In the genomic region with DNA sequence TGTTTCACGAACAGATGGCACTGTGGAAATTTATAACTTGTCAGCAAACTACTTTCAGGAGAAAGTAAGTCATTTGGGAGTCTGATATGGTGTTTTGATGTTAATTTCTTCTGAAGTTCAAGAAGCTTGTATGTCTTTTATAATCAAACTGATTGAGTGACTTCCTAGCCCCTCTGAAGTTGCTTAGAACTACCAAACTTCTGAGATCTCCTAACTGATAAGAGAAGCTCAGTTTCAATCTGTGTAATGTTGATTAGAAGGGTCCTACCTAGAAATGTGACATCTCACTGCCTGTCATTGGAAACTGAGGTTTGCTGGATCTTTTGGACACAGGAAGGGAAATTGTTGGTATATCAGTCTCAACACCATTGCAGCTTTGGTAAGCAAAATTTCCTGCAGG, we compare ENCODE assay signal across 10 cellular contexts. TPM values are rescaled to one million over a fixed set of nuclear protein-coding genes. Genes with fewer than 3 reads are reported as not detected.
DNase-seq lines count a peak whose midpoint lies in the region; ATAC-seq lines count a peak whose summit lies in the region.
"Had no signal": no experiment of that assay in that cellular context is flagged by ENCODE, and none has a peak within 500 bp of the region (broad histone marks: within the 10 kb centered on the region; RNA-seq: fewer than 3 reads in every experiment).

No MANE protein-coding gene starts in this region.

- no peaks in the 10 kb centered on the region for H3K27me3 ChIP-seq in iPS-15b (ENCODE audit: control insufficient read depth, insufficient read depth, low read length)

- peak overlapping the region; percentile 96 for H3K4me3 Mint-ChIP-seq in activated CD4-positive, alpha-beta T cell treated with anti-CD3 and anti-CD28 coated beads, Interleukin-2, amount 10 ng/mL, durations not matched to agents 7 days and 5 days
- peak overlapping the region; percentile 94 for H3K4me3 Mint-ChIP-seq in activated CD8-positive, alpha-beta T cell treated with anti-CD3 and anti-CD28 coated beads, Interleukin-2, amount 10 ng/mL, durations not matched to agents 7 days and 5 days
- peak overlapping the region; percentile 97 for H3K4me3 Mint-ChIP-seq in stimulated activated naive CD8-positive, alpha-beta T cell treated with anti-CD3 and anti-CD28 coated beads, Interleukin-15, Interleukin-2, amounts not matched to agents 100 ng/mL and 50 ng/mL, for 24 hours

- POLR2A ChIA-PET in activated CD4-positive, alpha-beta T cell treated with anti-CD3 and anti-CD28 coated beads, Interleukin-2, amount 10 ng/mL, durations not matched to agents 7 days and 5 days (lab: Charles Lee), result no interaction called here
- POLR2A ChIA-PET in activated CD8-positive, alpha-beta T cell treated with anti-CD3 and anti-CD28 coated beads, Interleukin-2, amount 10 ng/mL, durations not matched to agents 7 days and 5 days (lab: Charles Lee), result interaction anchor here (0.6 to 1.9 kb wide), 5 partner anchors 12 to 290 kb away, joined by 3 to 8 read pairs (median 3); a partner anchor contains a TSS

- H3K27ac Mint-ChIP-seq in activated CD4-positive, alpha-beta T cell treated with anti-CD3 and anti-CD28 coated beads, Interleukin-2, amount 10 ng/mL, durations not matched to agents 7 days and 5 days, result peak overlapping the region; percentile 93
- peak overlapping the region; percentile 92 for H3K27ac Mint-ChIP-seq in activated CD8-positive, alpha-beta T cell treated with anti-CD3 and anti-CD28 coated beads, Interleukin-2, amount 10 ng/mL, durations not matched to agents 7 days and 5 days
- peak overlapping the region; percentile 94 for H3K27ac Mint-ChIP-seq in stimulated activated naive CD8-positive, alpha-beta T cell treated with anti-CD3 and anti-CD28 coated beads, Interleukin-15, Interleukin-2, amounts not matched to agents 100 ng/mL and 50 ng/mL, for 24 hours

- DNase-seq in activated CD4-positive, alpha-beta T cell treated with anti-CD3 and anti-CD28 coated beads, Interleukin-2, amount 10 ng/mL, durations not matched to agents 7 days and 5 days, result no peak
- DNase-seq in activated CD4-positive, alpha-beta T cell treated with anti-CD3 and anti-CD28 coated beads, Interleukin-2, amount 50 U/mL, for 4 hours, result no peak
- no peak for DNase-seq in activated CD8-positive, alpha-beta T cell treated with anti-CD3 and anti-CD28 coated beads, Interleukin-2, amount 10 ng/mL, durations not matched to agents 7 days and 5 days
- DNase-seq in NK-92 treated with Interleukin-12 subunit alpha and Interleukin-12 subunit beta, amount 100 ng/mL, for 24 hours (lab: John Stamatoyannopoulos, UW), result no peak
- DNase-seq in MV-4-11 (lab: John Stamatoyannopoulos, UW), result no peak
- DNase-seq: NCI-H1436 had no signal

- H3K9ac ChIP-seq in iPS-15b (ENCODE audit: low read depth, low read length), result no peak overlapping the region

- CTCF ChIA-PET in activated CD4-positive, alpha-beta T cell treated with anti-CD3 and anti-CD28 coated beads, Interleukin-2, amount 10 ng/mL, durations not matched to agents 7 days and 5 days (lab: Charles Lee), result interaction anchor here (0.6 to 2.5 kb wide), 5 partner anchors 10 to 205 kb away, joined by 3 to 11 read pairs (median 4); no protein-coding TSS in a partner anchor
- CTCF ChIA-PET in activated CD8-positive, alpha-beta T cell treated with anti-CD3 and anti-CD28 coated beads, Interleukin-2, amount 10 ng/mL, durations not matched to agents 7 days and 5 days (lab: Charles Lee), result interaction anchor here (0.6 to 2.4 kb wide), 10 partner anchors 10 to 613 kb away, joined by 3 to 15 read pairs (median 4); no protein-coding TSS in a partner anchor

- H3K9me3 Mint-ChIP-seq in activated CD4-positive, alpha-beta T cell treated with anti-CD3 and anti-CD28 coated beads, Interleukin-2, amount 10 ng/mL, durations not matched to agents 7 days and 5 days, result no peaks in the 10 kb centered on the region
- no peaks in the 10 kb centered on the region for H3K9me3 Mint-ChIP-seq in activated CD8-positive, alpha-beta T cell treated with anti-CD3 and anti-CD28 coated beads, Interleukin-2, amount 10 ng/mL, durations not matched to agents 7 days and 5 days (ENCODE audit: insufficient read depth)
- H3K9me3 Mint-ChIP-seq in stimulated activated naive CD8-positive, alpha-beta T cell treated with anti-CD3 and anti-CD28 coated beads, Interleukin-15, Interleukin-2, amounts not matched to agents 100 ng/mL and 50 ng/mL, for 24 hours, result no peaks in the 10 kb centered on the region
- H3K9me3 Mint-ChIP-seq: CD14-positive monocyte had no signal

- peaks cover 32% of the 10 kb centered on the region for H3K36me3 Mint-ChIP-seq in activated CD4-positive, alpha-beta T cell treated with anti-CD3 and anti-CD28 coated beads, Interleukin-2, amount 10 ng/mL, durations not matched to agents 7 days and 5 days (ENCODE audit: low read depth)
- H3K36me3 Mint-ChIP-seq in activated CD8-positive, alpha-beta T cell treated with anti-CD3 and anti-CD28 coated beads, Interleukin-2, amount 10 ng/mL, durations not matched to agents 7 days and 5 days (ENCODE audit: low read depth), result peaks cover 45% of the 10 kb centered on the region
- H3K36me3 Mint-ChIP-seq in stimulated activated naive CD8-positive, alpha-beta T cell treated with anti-CD3 and anti-CD28 coated beads, Interleukin-15, Interleukin-2, amounts not matched to agents 100 ng/mL and 50 ng/mL, for 24 hours (ENCODE audit: low read depth), result peaks cover 56% of the 10 kb centered on the region

- no peaks in the 10 kb centered on the region for H3K9me3 ChIP-seq in iPS-15b (ENCODE audit: control insufficient read depth, insufficient read depth, low read length)

- H3K4me1 ChIP-seq in iPS-15b (ENCODE audit: control insufficient read depth, insufficient read depth, low read length), result peaks cover 12% of the 10 kb centered on the region

- no peaks in the 10 kb centered on the region for H3K27me3 Mint-ChIP-seq in activated CD4-positive, alpha-beta T cell treated with anti-CD3 and anti-CD28 coated beads, Interleukin-2, amount 10 ng/mL, durations not matched to agents 7 days and 5 days
- no peaks in the 10 kb centered on the region for H3K27me3 Mint-ChIP-seq in activated CD8-positive, alpha-beta T cell treated with anti-CD3 and anti-CD28 coated beads, Interleukin-2, amount 10 ng/mL, durations not matched to agents 7 days and 5 days (ENCODE audit: low read depth)
- H3K27me3 Mint-ChIP-seq in stimulated activated naive CD8-positive, alpha-beta T cell treated with anti-CD3 and anti-CD28 coated beads, Interleukin-15, Interleukin-2, amounts not matched to agents 100 ng/mL and 50 ng/mL, for 24 hours, result no peaks in the 10 kb centered on the region

- H3K36me3 ChIP-seq in iPS-15b (ENCODE audit: control insufficient read depth, insufficient read depth, low read length), result peaks cover 5% of the 10 kb centered on the region

- H3K4me3 ChIP-seq in iPS-15b (ENCODE audit: low read depth, low read length), result peak overlapping the region; percentile 79

- ATAC-seq in activated CD8-positive, alpha-beta T cell treated with anti-CD3 and anti-CD28 coated beads, Interleukin-2, amount 10 ng/mL, durations not matched to agents 7 days and 5 days, result no peak
- no peak for ATAC-seq in HG03442 (IDR thresholded peaks at IDR 0.05; ENCODE audit: unreplicated experiment)

- H3K4me1 Mint-ChIP-seq in activated CD4-positive, alpha-beta T cell treated with anti-CD3 and anti-CD28 coated beads, Interleukin-2, amount 10 ng/mL, durations not matched to agents 7 days and 5 days, result peaks cover 58% of the 10 kb centered on the region
- peaks cover 54% of the 10 kb centered on the region for H3K4me1 Mint-ChIP-seq in activated CD8-positive, alpha-beta T cell treated with anti-CD3 and anti-CD28 coated beads, Interleukin-2, amount 10 ng/mL, durations not matched to agents 7 days and 5 days (ENCODE audit: low read depth)
- peaks cover 59% of the 10 kb centered on the region for H3K4me1 Mint-ChIP-seq in stimulated activated naive CD8-positive, alpha-beta T cell treated with anti-CD3 and anti-CD28 coated beads, Interleukin-15, Interleukin-2, amounts not matched to agents 100 ng/mL and 50 ng/mL, for 24 hours (ENCODE audit: low read depth)

RNA-seq across cellular contexts. Expression of a gene that starts 1.1 kb away (rescaled TPM):
- total RNA-seq in activated CD4-positive, alpha-beta T cell treated with anti-CD3 and anti-CD28 coated beads, Interleukin-2, amount 10 ng/mL, durations not matched to agents 7 days and 5 days, result 10 to 100 TPM; 51.8 to 53.2 TPM
- 10 to 100 TPM; 56.3 to 59.7 TPM for total RNA-seq in activated CD8-positive, alpha-beta T cell treated with anti-CD3 and anti-CD28 coated beads, Interleukin-2, amount 10 ng/mL, durations not matched to agents 7 days and 5 days

RNA-seq across cellular contexts. Expression of a gene that starts 1.2 kb away (rescaled TPM):
- total RNA-seq in activated CD4-positive, alpha-beta T cell treated with anti-CD3 and anti-CD28 coated beads, Interleukin-2, amount 10 ng/mL, durations not matched to agents 7 days and 5 days, result 100 to 1,000 TPM; 132 to 165 TPM
- 100 to 1,000 TPM; 132 to 143 TPM for total RNA-seq in activated CD8-positive, alpha-beta T cell treated with anti-CD3 and anti-CD28 coated beads, Interleukin-2, amount 10 ng/mL, durations not matched to agents 7 days and 5 days

RNA-seq across cellular contexts. Expression of a gene that starts 28.1 kb away (rescaled TPM):
- total RNA-seq in activated CD4-positive, alpha-beta T cell treated with anti-CD3 and anti-CD28 coated beads, Interleukin-2, amount 10 ng/mL, durations not matched to agents 7 days and 5 days, result under 1 TPM; 0.67 to 0.84 TPM
- under 1 TPM; 0.44 to 0.47 TPM for total RNA-seq in activated CD8-positive, alpha-beta T cell treated with anti-CD3 and anti-CD28 coated beads, Interleukin-2, amount 10 ng/mL, durations not matched to agents 7 days and 5 days

RNA-seq across cellular contexts. Expression of a gene that starts 53.4 kb away (rescaled TPM):
- total RNA-seq in activated CD4-positive, alpha-beta T cell treated with anti-CD3 and anti-CD28 coated beads, Interleukin-2, amount 10 ng/mL, durations not matched to agents 7 days and 5 days, result 10 to 100 TPM; 20.2 to 25.3 TPM
- total RNA-seq in activated CD8-positive, alpha-beta T cell treated with anti-CD3 and anti-CD28 coated beads, Interleukin-2, amount 10 ng/mL, durations not matched to agents 7 days and 5 days, result 10 to 100 TPM; 24.3 to 25.5 TPM
